Comparison of ENCODE assay signal across 1 cellular context in genomic region chr5:74342189-74342588, GRCh38.
TF ChIP-seq lines count a peak whose summit lies in the region.

No MANE protein-coding gene starts in this region.

TF ChIP-seq in A549, 52 proteins besides CTCF, POLR2A, EP300 and RAD21 (continued from another document):
- TF ChIP-seq REST (IDR thresholded peaks at IDR 0.05) (no peak), CHD4 (IDR thresholded peaks at IDR 0.05; ENCODE audit: borderline replicate concordance) (no peak), ESRRA (IDR thresholded peaks at IDR 0.05; ENCODE audit: borderline replicate concordance, low read length) (no peak), EHF (CRISPR knock-in tag; IDR thresholded peaks at IDR 0.05) (no peak), E2F6 (IDR thresholded peaks at IDR 0.05; ENCODE audit: borderline replicate concordance, low read depth) (no peak), ATOH8 (CRISPR knock-in tag; IDR thresholded peaks at IDR 0.05; ENCODE audit: low read depth) (no peak), ZSCAN20 (CRISPR knock-in tag; IDR thresholded peaks at IDR 0.05) (no peak), ZNF302 (CRISPR knock-in tag; IDR thresholded peaks at IDR 0.05) (no peak), GATA3 (IDR thresholded peaks at IDR 0.05; ENCODE audit: borderline replicate concordance) (no peak), CEBPB (IDR thresholded peaks at IDR 0.05) (no peak), MAZ (IDR thresholded peaks at IDR 0.05; ENCODE audit: borderline replicate concordance, low read depth, low read length) (no peak), CHD2 (IDR thresholded peaks at IDR 0.05; ENCODE audit: low read length, partially characterized antibody) (no peak), HES2 (IDR thresholded peaks at IDR 0.05) (no peak), HOXB13 (CRISPR knock-in tag; IDR thresholded peaks at IDR 0.05; ENCODE audit: low read depth) (no peak), RARB (CRISPR knock-in tag; IDR thresholded peaks at IDR 0.05) (no peak), FOSB (CRISPR knock-in tag; IDR thresholded peaks at IDR 0.05) (no peak)
